In genomic region chr2:207539470-207539869, GRCh38 we compare ENCODE assay signal across 18 cellular contexts.
"Had no signal": no experiment of that assay in that cellular context is flagged by ENCODE, and none has a peak within 500 bp of the region (broad histone marks: within the 10 kb centered on the region; RNA-seq: fewer than 3 reads in every experiment).

No MANE protein-coding gene starts in this region.

- H3K9me3 ChIP-seq: gastrocnemius medialis, transverse colon had no signal

- H3K36me3 ChIP-seq: gastrocnemius medialis, transverse colon had no signal

- H3K27ac Mint-ChIP-seq: activated B cell treated with CpG ODN at 0.5 μM for 24 hours; activated CD4-positive, alpha-beta T cell treated with anti-CD3 and anti-CD28 coated beads, Interleukin-2, amount 10 ng/mL, durations not matched to agents 7 days and 5 days; dendritic cell treated with granulocyte-macrophage colony-stimulating factor and Interleukin-4, amounts not matched to agents 40 ng/mL and 50 ng/mL, for 4 days; progenitor cell of endocrine pancreas; stimulated activated effector memory CD8-positive, alpha-beta T cell treated with anti-CD3 and anti-CD28 coated beads, Interleukin-12 subunit alpha, Interleukin-12 subunit beta, amount 100 ng/mL, for 72 hours; T-helper 1 cell treated with Interleukin-12 subunit alpha and Interleukin-12 subunit beta and Interleukin-4 antibody, amounts not matched to agents 30 μg/mL and 1 μg/mL, for 36 hours had no signal

- DNase-seq: activated B cell treated with CpG ODN at 0.5 μM for 24 hours; activated CD4-positive, alpha-beta T cell treated with anti-CD3 and anti-CD28 coated beads, Interleukin-2, amount 10 ng/mL, durations not matched to agents 7 days and 5 days; activated T-cell treated with anti-CD3 and anti-CD28 coated beads, Interleukin-2, amount 50 U/mL, for 1 hour; caudate nucleus; effector memory CD8-positive, alpha-beta T cell; gastrocnemius medialis; kidney; left ventricle myocardium superior; nucleus accumbens; right cardiac atrium; substantia nigra; transverse colon had no signal

- H3K9me3 Mint-ChIP-seq: activated B cell treated with CpG ODN at 0.5 μM for 24 hours; activated CD4-positive, alpha-beta T cell treated with anti-CD3 and anti-CD28 coated beads, Interleukin-2, amount 10 ng/mL, durations not matched to agents 7 days and 5 days; dendritic cell treated with granulocyte-macrophage colony-stimulating factor and Interleukin-4, amounts not matched to agents 40 ng/mL and 50 ng/mL, for 4 days; effector memory CD8-positive, alpha-beta T cell; stimulated activated effector memory CD8-positive, alpha-beta T cell treated with anti-CD3 and anti-CD28 coated beads, Interleukin-12 subunit alpha, Interleukin-12 subunit beta, amount 100 ng/mL, for 72 hours; T-helper 1 cell treated with Interleukin-12 subunit alpha and Interleukin-12 subunit beta and Interleukin-4 antibody, amounts not matched to agents 30 μg/mL and 1 μg/mL, for 36 hours had no signal

- H3K27me3 ChIP-seq: gastrocnemius medialis, transverse colon had no signal

- H3K27me3 Mint-ChIP-seq: activated B cell treated with CpG ODN at 0.5 μM for 24 hours; activated CD4-positive, alpha-beta T cell treated with anti-CD3 and anti-CD28 coated beads, Interleukin-2, amount 10 ng/mL, durations not matched to agents 7 days and 5 days; dendritic cell treated with granulocyte-macrophage colony-stimulating factor and Interleukin-4, amounts not matched to agents 40 ng/mL and 50 ng/mL, for 4 days; effector memory CD8-positive, alpha-beta T cell; progenitor cell of endocrine pancreas had no signal

- H3K27ac ChIP-seq: epithelial cell of prostate, gastrocnemius medialis, transverse colon had no signal

- ATAC-seq: effector memory CD8-positive, alpha-beta T cell; gastrocnemius medialis; right cardiac atrium; SK-N-SH treated with all-trans-retinoic acid at 6 μM for 48 hours; stimulated activated effector memory CD8-positive, alpha-beta T cell treated with anti-CD3 and anti-CD28 coated beads, Interleukin-12 subunit alpha, Interleukin-12 subunit beta, amount 100 ng/mL, for 72 hours had no signal

- H3K4me3 Mint-ChIP-seq: activated B cell treated with CpG ODN at 0.5 μM for 24 hours; activated CD4-positive, alpha-beta T cell treated with anti-CD3 and anti-CD28 coated beads, Interleukin-2, amount 10 ng/mL, durations not matched to agents 7 days and 5 days; dendritic cell treated with granulocyte-macrophage colony-stimulating factor and Interleukin-4, amounts not matched to agents 40 ng/mL and 50 ng/mL, for 4 days; effector memory CD8-positive, alpha-beta T cell; stimulated activated effector memory CD8-positive, alpha-beta T cell treated with anti-CD3 and anti-CD28 coated beads, Interleukin-12 subunit alpha, Interleukin-12 subunit beta, amount 100 ng/mL, for 72 hours; T-helper 1 cell treated with Interleukin-12 subunit alpha and Interleukin-12 subunit beta and Interleukin-4 antibody, amounts not matched to agents 30 μg/mL and 1 μg/mL, for 36 hours had no signal

- H3K4me3 ChIP-seq: gastrocnemius medialis, transverse colon had no signal
